In the genomic region with DNA sequence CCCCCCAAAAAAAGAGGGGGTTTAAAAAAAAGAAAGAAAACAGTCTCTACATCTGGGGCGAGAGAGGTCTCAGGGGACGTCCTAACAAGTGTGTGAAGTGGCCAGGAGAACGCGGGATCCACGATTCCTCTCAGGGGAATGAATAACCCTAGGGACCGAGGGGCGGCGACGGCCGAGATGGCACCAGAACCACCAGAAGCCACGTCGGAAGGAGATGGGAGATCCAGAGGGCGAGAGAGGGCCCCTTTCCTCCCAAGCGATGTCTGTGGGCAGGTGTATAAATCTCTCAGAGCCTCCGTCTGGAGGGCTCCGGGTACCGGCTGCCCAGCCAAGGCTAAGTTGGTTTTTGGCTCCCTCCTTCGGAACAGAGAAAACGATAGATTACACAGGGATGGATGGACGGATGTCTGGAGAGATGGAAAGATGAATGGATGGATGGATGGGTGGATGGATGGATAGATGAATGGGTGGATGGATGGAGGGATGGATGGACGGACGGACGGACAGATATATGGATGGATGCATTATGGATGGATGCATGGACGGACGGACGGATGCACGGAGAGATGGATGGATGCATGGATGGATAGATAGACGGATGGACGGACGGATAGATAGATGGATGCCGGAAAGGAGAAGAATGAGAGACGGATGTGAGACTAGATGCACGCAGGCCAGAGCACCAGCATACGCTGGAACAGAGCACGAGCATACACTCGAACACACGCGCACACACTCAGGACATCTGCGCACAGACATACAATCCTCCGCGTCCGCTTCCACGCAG, we compare ENCODE assay signal across 8 cellular contexts. TPM values are rescaled to one million over a fixed set of nuclear protein-coding genes. Genes with fewer than 3 reads are reported as not detected.
DNase-seq lines count a peak whose midpoint lies in the region; ATAC-seq lines count a peak whose summit lies in the region.

No MANE protein-coding gene starts in this region.

- H3K36me3 ChIP-seq in CD4-positive, alpha-beta memory T cell (ENCODE audit: insufficient read depth, low read length), result no peaks in the 10 kb centered on the region
- no peaks in the 10 kb centered on the region for H3K36me3 ChIP-seq in Karpas-422 (ENCODE audit: insufficient read depth, low read length)

- H3K9me3 Mint-ChIP-seq in CD4-positive, alpha-beta memory T cell, result no peaks in the 10 kb centered on the region
- H3K9me3 Mint-ChIP-seq in activated T-helper 17 cell treated with anti-CD3 and anti-CD28 coated beads, Interleukin-2, amount 50 U/mL, for 72 hours, result no peaks in the 10 kb centered on the region

- H3K27me3 Mint-ChIP-seq in CD4-positive, alpha-beta memory T cell, result peaks cover 10 to 18% of the 10 kb centered on the region in 2 donors
- H3K27me3 Mint-ChIP-seq in activated T-helper 17 cell treated with anti-CD3 and anti-CD28 coated beads, Interleukin-2, amount 50 U/mL, for 72 hours, result peaks cover 20% of the 10 kb centered on the region

- intact Hi-C loops in CD4-positive, alpha-beta memory T cell (cut with micrococcal nuclease), result loop anchor here (5.0 to 10.0 kb wide), 4 partner anchors 148 to 1973 kb away; a partner anchor contains a TSS
- intact Hi-C loops in left cardiac atrium (cut with DNase I), result loop anchor here (5.0 to 10.0 kb wide), 7 partner anchors 43 to 1833 kb away; no protein-coding TSS in a partner anchor

- peaks cover 24 to 46% of the 10 kb centered on the region in 2 donors for H3K36me3 Mint-ChIP-seq in CD4-positive, alpha-beta memory T cell
- H3K36me3 Mint-ChIP-seq in activated T-helper 17 cell treated with anti-CD3 and anti-CD28 coated beads, Interleukin-2, amount 50 U/mL, for 72 hours (ENCODE audit: low read depth), result peaks cover 34% of the 10 kb centered on the region

- H3K4me1 ChIP-seq in CD4-positive, alpha-beta memory T cell (ENCODE audit: insufficient read depth, low read length), result peaks cover 62% of the 10 kb centered on the region
- peaks cover 28% of the 10 kb centered on the region for H3K4me1 ChIP-seq in Karpas-422 (ENCODE audit: low read length)

- no peaks in the 10 kb centered on the region for H3K79me2 ChIP-seq in Karpas-422 (ENCODE audit: low read length)

- CTCF ChIA-PET in CD4-positive, alpha-beta memory T cell (lab: Charles Lee; ENCODE audit: partially characterized antibody), result interaction anchor here (1.0 to 4.9 kb wide), 4 partner anchors 40 to 136 kb away, joined by 3 to 46 read pairs (median 6); no protein-coding TSS in a partner anchor

- H3K27me3 ChIP-seq in CD4-positive, alpha-beta memory T cell (ENCODE audit: insufficient read depth, low read length), result peaks cover 6% of the 10 kb centered on the region
- H3K27me3 ChIP-seq in Karpas-422 (ENCODE audit: low read length), result no peaks in the 10 kb centered on the region

- peaks cover 45 to 71% (median 59%) of the 10 kb centered on the region in 4 donors for H3K4me1 Mint-ChIP-seq in CD4-positive, alpha-beta memory T cell
- H3K4me1 Mint-ChIP-seq in activated T-helper 17 cell treated with anti-CD3 and anti-CD28 coated beads, Interleukin-2, amount 50 U/mL, for 72 hours, result peaks cover 26% of the 10 kb centered on the region

- no peaks in the 10 kb centered on the region for H3K9me3 ChIP-seq in CD4-positive, alpha-beta memory T cell (ENCODE audit: control insufficient read depth in 1 of 2, low read length in 2 of 2)
- H3K9me3 ChIP-seq in Karpas-422 (ENCODE audit: low read length), result no peaks in the 10 kb centered on the region

- H3K9me2 ChIP-seq in Karpas-422 (replicated peaks; ENCODE audit: insufficient read depth, low read length), result no peaks in the 10 kb centered on the region

- peak overlapping the region; percentile 94 to 99 (median 96) for H3K4me3 Mint-ChIP-seq in CD4-positive, alpha-beta memory T cell
- H3K4me3 Mint-ChIP-seq in activated T-helper 17 cell treated with anti-CD3 and anti-CD28 coated beads, Interleukin-2, amount 50 U/mL, for 72 hours, result peak overlapping the region; percentile 97

- H2AFZ ChIP-seq in Karpas-422 (ENCODE audit: low read length), result no peak overlapping the region

- peak; percentile 29 to 55 (median 35) for DNase-seq in CD4-positive, alpha-beta memory T cell
- peak; percentile 56 for DNase-seq in M059J (ENCODE audit: low read depth)
- DNase-seq in left cardiac atrium, result peak; percentile 26
- peak; percentile 79 for DNase-seq in retina
- no peak for DNase-seq in middle frontal gyrus (ENCODE audit: extremely low spot score, low spot score)
- no peak for DNase-seq in Karpas-422
- no peak for DNase-seq in occipital lobe (lab: John Stamatoyannopoulos, UW)

- H3K27ac ChIP-seq in CD4-positive, alpha-beta memory T cell (ENCODE audit: low read depth, low read length), result peak overlapping the region; percentile 31
- no peak overlapping the region for H3K27ac ChIP-seq in Karpas-422 (ENCODE audit: low read length)

- H3K4me3 ChIP-seq in CD4-positive, alpha-beta memory T cell (ENCODE audit: low read length in 2 of 2), result peak overlapping the region; percentile 88 to 90
- no peak overlapping the region for H3K4me3 ChIP-seq in Karpas-422 (ENCODE audit: low read length)

- H3K4me2 ChIP-seq in Karpas-422 (ENCODE audit: low read depth, low read length, poor library complexity, severe bottlenecking), result no peak overlapping the region

- no peak overlapping the region for H3K9ac ChIP-seq in Karpas-422 (ENCODE audit: low read length)

- POLR2A ChIA-PET in CD4-positive, alpha-beta memory T cell (lab: Charles Lee; ENCODE audit: partially characterized antibody), result interaction anchor here (0.8 to 5.9 kb wide), 11 partner anchors 11 to 147 kb away, joined by 3 to 160 read pairs (median 4); no protein-coding TSS in a partner anchor

- H4K20me1 ChIP-seq in Karpas-422 (ENCODE audit: insufficient read depth, low read depth, low read length), result no peaks in the 10 kb centered on the region

- peak overlapping the region; percentile 85 to 98 (median 94) for H3K27ac Mint-ChIP-seq in CD4-positive, alpha-beta memory T cell
- peak overlapping the region; percentile 83 for H3K27ac Mint-ChIP-seq in activated T-helper 17 cell treated with anti-CD3 and anti-CD28 coated beads, Interleukin-2, amount 50 U/mL, for 72 hours

- no peak for ATAC-seq in activated T-helper 17 cell treated with anti-CD3 and anti-CD28 coated beads, Interleukin-2, amount 50 U/mL, for 72 hours (replicated peaks)
- ATAC-seq in left cardiac atrium, result no peak

RNA-seq across cellular contexts. Expression of a gene that starts 1.6 kb away (rescaled TPM):
- total RNA-seq in CD4-positive, alpha-beta memory T cell, result 100 to 1,000 TPM; 131 to 132 TPM
- 10 to 100 TPM; 20.9 to 29.0 TPM for polyA plus RNA-seq in CD4-positive, alpha-beta memory T cell
- total RNA-seq in M059J (2014; rRNA removed; shearing (Covaris generic)), result 5.7 and 18.0 TPM in 2 replicates
- total RNA-seq in activated T-helper 17 cell treated with anti-CD3 and anti-CD28 coated beads, Interleukin-2, amount 50 U/mL, for 72 hours, result 10 to 100 TPM in 1 of 2 donors, 1 to 10 TPM in 1; 8.0 to 13.8 TPM
- total RNA-seq in left cardiac atrium (10 to 100 TPM; 55.8 to 84.1 TPM), occipital lobe (259 TPM)
- total RNA-seq in Karpas-422 (2014; rRNA removed; shearing (Covaris generic); ENCODE audit: low replicate concordance), result not detected in 2 replicates

Comparison
In these comparisons a context has a peak if more than half of its experiments do, and no peak if none do; other contexts are left out.
1. DNase-seq: peak in CD4-positive, alpha-beta memory T cell (5 of 5), M059J (single experiment), left cardiac atrium (single experiment) and retina (single experiment); none in middle frontal gyrus (single experiment), Karpas-422 (single experiment) and occipital lobe (single experiment).